ENCODE assay signal across 8 cellular contexts in genomic region chr21:33478858-33479678, GRCh38. TPM values are rescaled to one million over a fixed set of nuclear protein-coding genes. Genes with fewer than 3 reads are reported as not detected.
DNase-seq lines count a peak whose midpoint lies in the region; ATAC-seq and TF ChIP-seq lines count a peak whose summit lies in the region.

No MANE protein-coding gene starts in this region.

- H3K9me3 Mint-ChIP-seq in activated T-cell treated with anti-CD3 and anti-CD28 coated beads, Interleukin-2, amount 50 U/mL, for 72 hours = no peaks in the 10 kb centered on the region
- no peaks in the 10 kb centered on the region for H3K9me3 Mint-ChIP-seq in naive thymus-derived CD8-positive, alpha-beta T cell

- H3K27me3 Mint-ChIP-seq in activated T-cell treated with anti-CD3 and anti-CD28 coated beads, Interleukin-2, amount 50 U/mL, for 72 hours (ENCODE audit: low read depth) = no peaks in the 10 kb centered on the region
- no peaks in the 10 kb centered on the region for H3K27me3 Mint-ChIP-seq in naive thymus-derived CD8-positive, alpha-beta T cell

- ATAC-seq in HG02943 (IDR thresholded peaks at IDR 0.05; ENCODE audit: low read depth, unreplicated experiment) (peak; percentile 28), thoracic aorta (ENCODE audit: insufficient number of reproducible peaks, low FRiP score, low read depth) (peak; percentile 16)
- peak; percentile 19 to 22 for ATAC-seq in activated T-cell treated with anti-CD3 and anti-CD28 coated beads, Interleukin-2, amount 50 U/mL, for 72 hours (replicated peaks in 1 of 2)
- ATAC-seq in naive thymus-derived CD8-positive, alpha-beta T cell = peak; percentile 15 to 28

- H3K27me3 ChIP-seq in thoracic aorta (replicated peaks; ENCODE audit: insufficient read depth) = no peaks in the 10 kb centered on the region

- peak overlapping the region; percentile 94 for H3K4me3 ChIP-seq in thoracic aorta

- H3K4me3 Mint-ChIP-seq in activated T-cell treated with anti-CD3 and anti-CD28 coated beads, Interleukin-2, amount 50 U/mL, for 72 hours = peak overlapping the region; percentile 94 to 99
- H3K4me3 Mint-ChIP-seq in naive thymus-derived CD8-positive, alpha-beta T cell = peak overlapping the region; percentile 81 to 96 (median 92)

- H3K27ac Mint-ChIP-seq in activated T-cell treated with anti-CD3 and anti-CD28 coated beads, Interleukin-2, amount 50 U/mL, for 72 hours = peak overlapping the region; percentile 20
- H3K27ac Mint-ChIP-seq in naive thymus-derived CD8-positive, alpha-beta T cell = peak overlapping the region; percentile 65 to 97 (median 94)

- POLR2A ChIA-PET in naive thymus-derived CD8-positive, alpha-beta T cell (lab: Charles Lee) = interaction anchor here (0.6 to 4.1 kb wide), 18 partner anchors 11 to 707 kb away, joined by 3 to 112 read pairs (median 4); partner anchors contain the start of genes CRYZL1, DNAJC28, DONSON and GART

- H3K36me3 ChIP-seq in thoracic aorta = no peaks in the 10 kb centered on the region

- peaks cover 11 to 16% of the 10 kb centered on the region in 2 donors for H3K4me1 ChIP-seq in thoracic aorta (ENCODE audit: control insufficient read depth in 1 of 2, low read depth in 2 of 2)

- peaks cover 0 to 2% of the 10 kb centered on the region in 2 donors for H3K36me3 Mint-ChIP-seq in activated T-cell treated with anti-CD3 and anti-CD28 coated beads, Interleukin-2, amount 50 U/mL, for 72 hours (ENCODE audit: insufficient read depth in 2 of 2)
- peaks cover 0 to 2% (median 0%) of the 10 kb centered on the region in 3 donors for H3K36me3 Mint-ChIP-seq in naive thymus-derived CD8-positive, alpha-beta T cell

- peaks cover 20% of the 10 kb centered on the region for H3K4me1 Mint-ChIP-seq in activated T-cell treated with anti-CD3 and anti-CD28 coated beads, Interleukin-2, amount 50 U/mL, for 72 hours (ENCODE audit: low read depth)
- peaks cover 11 to 32% (median 24%) of the 10 kb centered on the region in 4 donors for H3K4me1 Mint-ChIP-seq in naive thymus-derived CD8-positive, alpha-beta T cell

- peak; percentile 22 for TF ChIP-seq CTCF in thoracic aorta (IDR thresholded peaks at IDR 0.05)

- no peaks in the 10 kb centered on the region for H3K9me3 ChIP-seq in thoracic aorta

- peak overlapping the region; percentile 96 to 98 for H3K27ac ChIP-seq in thoracic aorta

- DNase-seq in SKM-1 treated with dmso at 0.1 percent for 144 hours (lab: John Stamatoyannopoulos, UW; ENCODE audit: unreplicated experiment) = peak; percentile 18
- no peak for DNase-seq in SKM-1 (lab: John Stamatoyannopoulos, UW; ENCODE audit: unreplicated experiment)
- DNase-seq in NCI-H345 treated with DMSO at 0.1 percent for 48 hours (lab: John Stamatoyannopoulos, UW; ENCODE audit: unreplicated experiment) = peak; percentile 34
- peak; percentile 54 to 58 for DNase-seq in activated T-cell treated with anti-CD3 and anti-CD28 coated beads, Interleukin-2, amount 50 U/mL, for 72 hours
- DNase-seq in fibroblast of gingiva (ENCODE audit: low read depth) = peak; percentile 26
- peak in 9 of 10 donors; percentile 24 to 77 (median 45) for DNase-seq in naive thymus-derived CD8-positive, alpha-beta T cell
- DNase-seq in thoracic aorta (ENCODE audit: low spot score) = no peak

RNA-seq across cellular contexts. Expression of gene TMEM50B, which starts 0.7 kb away (rescaled TPM):
- total RNA-seq in activated T-cell treated with anti-CD3 and anti-CD28 coated beads, Interleukin-2, amount 50 U/mL, for 72 hours = 10 to 100 TPM; 18.1 to 27.2 TPM
- total RNA-seq in naive thymus-derived CD8-positive, alpha-beta T cell = 100 to 1,000 TPM; 149 to 160 TPM
- 10 to 100 TPM; 42.3 to 47.9 (median 45.4) TPM for polyA plus RNA-seq in naive thymus-derived CD8-positive, alpha-beta T cell
- total RNA-seq in thoracic aorta = 10 to 100 TPM; 51.4 to 79.9 TPM

RNA-seq across cellular contexts. Expression of gene DNAJC28, which starts 12.4 kb away (rescaled TPM):
- under 1 TPM; 0.55 to 1.00 TPM for total RNA-seq in activated T-cell treated with anti-CD3 and anti-CD28 coated beads, Interleukin-2, amount 50 U/mL, for 72 hours
- total RNA-seq in naive thymus-derived CD8-positive, alpha-beta T cell = 1 to 10 TPM; 1.6 to 2.1 TPM
- polyA plus RNA-seq in naive thymus-derived CD8-positive, alpha-beta T cell = 1 to 10 TPM in 1 of 3 donors, under 1 TPM in 2; 0.89 to 1.8 (median 0.94) TPM
- total RNA-seq in thoracic aorta = 1 to 10 TPM in 1 of 2 donors, under 1 TPM in 1; 0.42 to 1.5 TPM

Comparison
In these comparisons a context has a peak if more than half of its experiments do, and no peak if none do; other contexts are left out.
1. DNase-seq: peak in SKM-1 treated with dmso at 0.1 percent for 144 hours (single experiment), NCI-H345 treated with DMSO at 0.1 percent for 48 hours (single experiment), activated T-cell treated with anti-CD3 and anti-CD28 coated beads, Interleukin-2, amount 50 U/mL, for 72 hours (2 of 2), fibroblast of gingiva (single experiment) and naive thymus-derived CD8-positive, alpha-beta T cell (9 of 10); none in SKM-1 (single experiment) and thoracic aorta (single experiment).
2. Peak in every context shown above with its lines, with median percentiles within 50 percentile points of each other: ATAC-seq.